ENCODE assay signal across 12 cellular contexts in genomic region chr1:1073743-1074587, GRCh38. TPM values are rescaled to one million over a fixed set of nuclear protein-coding genes. Genes with fewer than 3 reads are reported as not detected.
DNase-seq lines count a peak whose midpoint lies in the region; ATAC-seq, FAIRE-seq and TF ChIP-seq lines count a peak whose summit lies in the region.
"Had no signal": no experiment of that assay in that cellular context is flagged by ENCODE, and none has a peak within 500 bp of the region (broad histone marks: within the 10 kb centered on the region; RNA-seq: fewer than 3 reads in every experiment).

Gene RNF223, minus strand, starts transcription at chr1:1074306. Its CDS starts 1,740 bp downstream, at chr1:1072566.

- DNase-seq in NCI-H1417 (lab: John Stamatoyannopoulos, UW) (peak; percentile 23 to 70 (median 43)), NCI-H1417 treated with DMSO at 0.1 percent for 48 hours (lab: John Stamatoyannopoulos, UW) (no peak), NCI-H526 (lab: John Stamatoyannopoulos, UW) (peak; percentile 45 to 88), D721Med (ENCODE audit: insufficient read length, low spot score) (no peak)
- DNase-seq in NK-92 treated with Interleukin-12 subunit alpha and Interleukin-12 subunit beta, amount 100 ng/mL, for 24 hours (lab: John Stamatoyannopoulos, UW), result no peak
- DNase-seq in stimulated activated naive CD4-positive, alpha-beta T cell treated with Interleukin-2 at 50 U/mL for 16 hours (lab: John Stamatoyannopoulos, UW), result no peak
- DNase-seq: KBM-7 had no signal

- peaks cover 12% of the 10 kb centered on the region for H3K27me3 ChIP-seq in rectal smooth muscle tissue (ENCODE audit: control insufficient read depth, insufficient read depth, low read length)

- peak within 1 kb of the TSS; percentile 36 for H3K4me3 ChIP-seq in rectal smooth muscle tissue (ENCODE audit: low read length)
- H3K4me3 ChIP-seq: gastroesophageal sphincter had no signal

- peak; percentile 72 for ATAC-seq in esophagus mucosa
- ATAC-seq: gastroesophageal sphincter; stimulated activated memory B cell treated with anti-CD40 and anti-IgM and Interleukin-4, amounts not matched to agents 10 μg/mL and 1 μg/mL and 100 μg/mL, for 72 hours had no signal

- no peak for TF ChIP-seq CTCF in D721Med (IDR thresholded peaks at IDR 0.05; ENCODE audit: insufficient read depth, missing control alignments)

- no peak within 1 kb of the TSS for H3K27ac ChIP-seq in rectal smooth muscle tissue (ENCODE audit: low read depth, low read length)
- H3K27ac ChIP-seq: gastroesophageal sphincter had no signal

- H3K4me1 ChIP-seq in rectal smooth muscle tissue (ENCODE audit: control insufficient read depth, insufficient read depth, low read length), result no peaks in the 10 kb centered on the region

- no peak within 1 kb of the TSS for H3K9ac ChIP-seq in rectal smooth muscle tissue (ENCODE audit: low read length)

- no peak for FAIRE-seq in D721Med (lab: Jason Lieb, UNC)

- H3K36me3 ChIP-seq in rectal smooth muscle tissue (ENCODE audit: control insufficient read depth, insufficient read depth, low read length), result no peaks in the 10 kb centered on the region
- H3K36me3 ChIP-seq: gastroesophageal sphincter had no signal

RNA-seq across cellular contexts. Expression of gene RNF223, which starts in this region (rescaled TPM):
- total RNA-seq in esophagus mucosa, result 22.3 TPM
- total RNA-seq: A172 had no signal

Comparison
In these comparisons a context has a peak if more than half of its experiments do, and no peak if none do; other contexts are left out.
1. DNase-seq: peak in NCI-H1417 (3 of 3) and NCI-H526 (2 of 2); none in NCI-H1417 treated with DMSO at 0.1 percent for 48 hours (single experiment), NK-92 treated with Interleukin-12 subunit alpha and Interleukin-12 subunit beta, amount 100 ng/mL, for 24 hours (single experiment), stimulated activated naive CD4-positive, alpha-beta T cell treated with Interleukin-2 at 50 U/mL for 16 hours (single experiment) and D721Med (single experiment).